14 cellular contexts compared by ENCODE assay signal in genomic region chr1:115647507-115647906, GRCh38. TPM values are rescaled to one million over a fixed set of nuclear protein-coding genes. Genes with fewer than 3 reads are reported as not detected.
A peak's percentile ranks its signal among the peaks of the same experiment; 100 is the strongest.
DNase-seq lines count a peak whose midpoint lies in the region; ATAC-seq and TF ChIP-seq lines count a peak whose summit lies in the region.
"Had no signal": no experiment of that assay in that cellular context is flagged by ENCODE, and none has a peak within 500 bp of the region (broad histone marks: within the 10 kb centered on the region; RNA-seq: fewer than 3 reads in every experiment).

No MANE protein-coding gene starts in this region.

- H3K27me3 Mint-ChIP-seq in T-helper 17 cell = no peaks in the 10 kb centered on the region
- no peaks in the 10 kb centered on the region for H3K27me3 Mint-ChIP-seq in endodermal cell (ENCODE audit: insufficient read depth)
- peaks cover 8% of the 10 kb centered on the region for H3K27me3 Mint-ChIP-seq in GM23338 (ENCODE audit: insufficient read depth, low read depth, poor library complexity)

- H3K27ac Mint-ChIP-seq in T-helper 17 cell = no peak overlapping the region
- no peak overlapping the region for H3K27ac Mint-ChIP-seq in endodermal cell
- no peak overlapping the region for H3K27ac Mint-ChIP-seq in GM23338

- H2AFZ ChIP-seq in DND-41 (ENCODE audit: low read depth, low read length) (no peak overlapping the region), GM23338 (no peak overlapping the region)

- H3K9me2 ChIP-seq in GM23338 (ENCODE audit: insufficient read depth) = peaks cover 5% of the 10 kb centered on the region; the same call in 1 of the 2 replicates

- H3K79me2 ChIP-seq in DND-41 (ENCODE audit: insufficient read depth, low read length) = peaks cover 94% of the 10 kb centered on the region
- peaks cover 84% of the 10 kb centered on the region for H3K79me2 ChIP-seq in GM23338 (replicated peaks; ENCODE audit: insufficient read depth)

- 79% methylated on average over 2 of the region's 2 CpGs; no CpG with 5 or more reads in 1 of the 2 experiments for WGBS in endodermal cell (ENCODE audit: insufficient coverage in 1 of 2, insufficient read length in 1 of 2), 2 experiments

- H3K4me3 Mint-ChIP-seq in T-helper 17 cell (no peak overlapping the region), endodermal cell (no peak overlapping the region), GM23338 (no peak overlapping the region)

- peaks cover 0 to 44% (median 11%) of the 10 kb centered on the region in 11 experiments; a peak in 12 of 22 replicates for H4K20me1 ChIP-seq in BLaER1 treated with 17β-estradiol and CSF1 and Interleukin-3, amounts not matched to agents 10 nM and 100 nM
- H4K20me1 ChIP-seq in DND-41 (ENCODE audit: insufficient read depth, low read length) (peaks cover 51% of the 10 kb centered on the region), GM23338 (replicated peaks; ENCODE audit: insufficient read depth) (peaks cover 18% of the 10 kb centered on the region)

- H3K4me1 Mint-ChIP-seq in T-helper 17 cell = peaks cover 5% of the 10 kb centered on the region
- peaks cover 39% of the 10 kb centered on the region for H3K4me1 Mint-ChIP-seq in endodermal cell
- H3K4me1 Mint-ChIP-seq in GM23338 = peaks cover 17% of the 10 kb centered on the region

- H3K36me3 Mint-ChIP-seq in T-helper 17 cell (ENCODE audit: low read depth) = no peaks in the 10 kb centered on the region
- H3K36me3 Mint-ChIP-seq in endodermal cell (ENCODE audit: low read depth) = peaks cover 22% of the 10 kb centered on the region
- H3K36me3 Mint-ChIP-seq in GM23338 (ENCODE audit: low read depth) = peaks cover 11% of the 10 kb centered on the region

- no peaks in the 10 kb centered on the region for H3K27me3 ChIP-seq in BLaER1 treated with 17β-estradiol and CSF1 and Interleukin-3, amounts not matched to agents 10 nM and 100 nM
- H3K27me3 ChIP-seq in DND-41 (ENCODE audit: insufficient read depth, low read length, poor library complexity) = no peaks in the 10 kb centered on the region
- no peaks in the 10 kb centered on the region for H3K27me3 ChIP-seq in endodermal cell (ENCODE audit: control insufficient read depth, insufficient read depth, low read length, poor library complexity, severe bottlenecking)
- H3K27me3 ChIP-seq in GM23338 (ENCODE audit: insufficient read depth) = no peaks in the 10 kb centered on the region

- ATAC-seq in DND-41 (ENCODE audit: insufficient read depth, low read depth) (peak; percentile 93), T-helper 17 cell (peak; percentile 84), GM23338 (no peak)
- ATAC-seq: PC-3 had no signal

- TF ChIP-seq CTCF in DND-41 (IDR thresholded peaks at IDR 0.05; ENCODE audit: borderline replicate concordance, extremely low read depth, low read length, poor library complexity, severe bottlenecking) (no peak), endodermal cell (conservative IDR thresholded peaks at IDR 0.05) (no peak), GM23338 (conservative IDR thresholded peaks at IDR 0.05; ENCODE audit: low read depth in 2 of 2) (no peak)

- peak; percentile 72 for DNase-seq in DND-41
- DNase-seq in T-helper 17 cell = no peak
- DNase-seq in endodermal cell = peak; percentile 54
- no peak for DNase-seq in NCI-H82 treated with DMSO at 0.1 percent for 48 hours (lab: John Stamatoyannopoulos, UW; ENCODE audit: unreplicated experiment)
- DNase-seq in SIG-M5 (lab: John Stamatoyannopoulos, UW) = no peak
- no peak for DNase-seq in GM23338 (ENCODE audit: low spot score)
- DNase-seq: cerebellar nuclear complex, midbrain, NCI-H1092 treated with DMSO at 0.1 percent for 48 hours, NCI-H2107, NCI-H526 had no signal

- H3K4me2 ChIP-seq in BLaER1 treated with 17β-estradiol and CSF1 and Interleukin-3, amounts not matched to agents 10 nM and 100 nM = peak overlapping the region in 7 of 11 experiments; percentile 36 to 60 (median 41); a peak in 11 of 22 replicates
- no peak overlapping the region for H3K4me2 ChIP-seq in DND-41 (ENCODE audit: insufficient read depth, low read length)
- H3K4me2 ChIP-seq in GM23338 = no peak overlapping the region

- H3K9me3 ChIP-seq in BLaER1 treated with 17β-estradiol and CSF1 and Interleukin-3, amounts not matched to agents 10 nM and 100 nM (replicated peaks in 1 of 11) = no peaks in the 10 kb centered on the region
- H3K9me3 ChIP-seq in DND-41 (ENCODE audit: insufficient read depth, low read length, severe bottlenecking) (no peaks in the 10 kb centered on the region), T-helper 17 cell (ENCODE audit: control insufficient read depth, low read length, poor library complexity, severe bottlenecking) (no peaks in the 10 kb centered on the region), endodermal cell (ENCODE audit: control insufficient read depth, low read length) (no peaks in the 10 kb centered on the region)

- peaks cover 7% of the 10 kb centered on the region; the same call in 1 of the 2 replicates for H3F3A ChIP-seq in GM23338 (replicated peaks; ENCODE audit: low read depth)

- H3K4me3 ChIP-seq in BLaER1 treated with 17β-estradiol and CSF1 and Interleukin-3, amounts not matched to agents 10 nM and 100 nM = no peak overlapping the region
- H3K4me3 ChIP-seq in DND-41 (ENCODE audit: low read depth in 1 of 2, low read length in 2 of 2) = no peak overlapping the region
- H3K4me3 ChIP-seq in endodermal cell (ENCODE audit: low read length) = peak overlapping the region; percentile 57
- no peak overlapping the region for H3K4me3 ChIP-seq in GM23338

- H3K36me3 ChIP-seq in BLaER1 treated with 17β-estradiol and CSF1 and Interleukin-3, amounts not matched to agents 10 nM and 100 nM = peaks cover 6 to 14% (median 10%) of the 10 kb centered on the region in 11 experiments; a peak in 17 of 22 replicates
- peaks cover 15% of the 10 kb centered on the region for H3K36me3 ChIP-seq in DND-41 (ENCODE audit: insufficient read depth, low read length)
- peaks cover 30% of the 10 kb centered on the region for H3K36me3 ChIP-seq in endodermal cell (ENCODE audit: control insufficient read depth, insufficient read depth, low read length)
- no peaks in the 10 kb centered on the region for H3K36me3 ChIP-seq in GM23338 (ENCODE audit: insufficient read depth)

- peaks cover 11 to 58% (median 41%) of the 10 kb centered on the region in 10 experiments for H3K4me1 ChIP-seq in BLaER1 treated with 17β-estradiol and CSF1 and Interleukin-3, amounts not matched to agents 10 nM and 100 nM
- H3K4me1 ChIP-seq in DND-41 (ENCODE audit: insufficient read depth, low read length) (peaks cover 62% of the 10 kb centered on the region), endodermal cell (ENCODE audit: control insufficient read depth, insufficient read depth, low read length) (peaks cover 32% of the 10 kb centered on the region), GM23338 (ENCODE audit: insufficient read depth) (peaks cover 67% of the 10 kb centered on the region)

- no peaks in the 10 kb centered on the region for H3K9me3 Mint-ChIP-seq in endodermal cell
- H3K9me3 Mint-ChIP-seq in GM23338 = no peaks in the 10 kb centered on the region

- no peak overlapping the region for H3K27ac ChIP-seq in BLaER1 treated with 17β-estradiol and CSF1 and Interleukin-3, amounts not matched to agents 10 nM and 100 nM
- no peak overlapping the region for H3K27ac ChIP-seq in DND-41 (ENCODE audit: low read length)
- H3K27ac ChIP-seq in endodermal cell (ENCODE audit: low read depth, low read length) = no peak overlapping the region
- no peak overlapping the region for H3K27ac ChIP-seq in GM23338 (ENCODE audit: low read depth)
- H3K27ac ChIP-seq: VCaP had no signal

- H3K9ac ChIP-seq in BLaER1 treated with 17β-estradiol and CSF1 and Interleukin-3, amounts not matched to agents 10 nM and 100 nM = no peak overlapping the region
- H3K9ac ChIP-seq in DND-41 (ENCODE audit: low read depth, low read length) = no peak overlapping the region
- H3K9ac ChIP-seq in endodermal cell (ENCODE audit: extremely low read depth, low read length, poor library complexity, severe bottlenecking) = no peak overlapping the region

TF ChIP-seq in GM23338, 12 proteins besides CTCF, POLR2A, EP300 and RAD21 (continues in another document):
- TF ChIP-seq ZNF114 (CRISPR knock-in tag; IDR thresholded peaks at IDR 0.05) (no peak), REST (IDR thresholded peaks at IDR 0.05; ENCODE audit: unreplicated experiment) (no peak), POLR2AphosphoS5 (IDR thresholded peaks at IDR 0.05; ENCODE audit: low read depth) (no peak), EZH2 (IDR thresholded peaks at IDR 0.05; ENCODE audit: low read depth, unreplicated experiment) (no peak), STAT1 (IDR thresholded peaks at IDR 0.05; ENCODE audit: unreplicated experiment) (no peak), CREB1 (CRISPR knock-in tag; IDR thresholded peaks at IDR 0.05; ENCODE audit: low read depth) (no peak), JUNB (IDR thresholded peaks at IDR 0.05; ENCODE audit: unreplicated experiment) (no peak)

RNA-seq across cellular contexts. Expression of gene VANGL1, which starts 5.7 kb away (rescaled TPM):
- total RNA-seq in T-helper 17 cell (1 to 10 TPM; 2.8 to 3.7 TPM), endodermal cell (10 to 100 TPM; 47.2 to 66.4 TPM)
- polyA plus RNA-seq in endodermal cell (2013, experiment 1 of 2) = 14.6 TPM
- 16.4 TPM for polyA plus RNA-seq in endodermal cell (2013, experiment 2 of 2)
- total RNA-seq in GM23338 (2014; rRNA removed; shearing (Covaris generic)) = 11.7 and 14.4 TPM in 2 replicates
- polyA plus RNA-seq in GM23338 (2016; fragmentation: Nextera tagmentation; extraction: Ambion mirVana) = 3.3 and 4.4 TPM in 2 replicates

Comparison
In these comparisons a context has a peak if more than half of its experiments do, and no peak if none do; other contexts are left out.
1. H3K4me2 ChIP-seq: peak in BLaER1 treated with 17β-estradiol and CSF1 and Interleukin-3, amounts not matched to agents 10 nM and 100 nM (7 of 11); none in DND-41 (single experiment) and GM23338 (single experiment).
2. DNase-seq: peak in DND-41 (single experiment) and endodermal cell (single experiment); none in T-helper 17 cell (0 of 3), NCI-H82 treated with DMSO at 0.1 percent for 48 hours (single experiment), SIG-M5 (single experiment) and GM23338 (single experiment).